Comparison of ENCODE assay signal across 9 cellular contexts in the genomic region with DNA sequence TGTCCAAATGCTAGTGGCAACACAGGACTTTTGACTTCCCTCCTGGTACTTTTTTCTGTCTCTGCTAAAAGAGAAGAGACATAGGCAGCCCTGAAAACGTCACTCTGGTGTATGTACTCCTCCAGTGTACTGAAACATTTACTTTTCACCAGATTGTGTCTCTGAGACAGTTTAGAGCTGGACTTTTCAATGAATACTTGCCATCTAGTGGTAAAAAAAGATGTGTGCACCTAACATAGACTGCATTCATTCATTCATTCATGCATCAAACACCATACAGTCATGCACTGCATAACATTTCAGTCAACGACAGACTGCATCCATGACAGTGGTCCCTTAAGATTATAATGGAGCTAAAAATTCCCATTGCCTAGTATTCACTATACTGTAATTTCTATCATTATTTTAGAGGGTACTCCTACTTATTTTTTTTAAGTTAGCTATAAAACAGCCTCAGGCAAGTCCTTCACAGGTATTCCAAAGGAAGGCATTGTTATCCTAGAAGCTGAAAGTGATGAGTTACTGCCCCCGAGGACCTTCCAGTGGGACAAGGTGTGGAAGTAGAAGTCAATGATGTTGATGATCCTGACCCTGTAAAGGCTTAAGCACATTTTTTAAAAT.
DNase-seq lines count a peak whose midpoint lies in the region; ATAC-seq and TF ChIP-seq lines count a peak whose summit lies in the region.
"Had no signal": no experiment of that assay in that cellular context is flagged by ENCODE, and none has a peak within 500 bp of the region (broad histone marks: within the 10 kb centered on the region; RNA-seq: fewer than 3 reads in every experiment).

No MANE protein-coding gene starts in this region.

- H3K14ac ChIP-seq in mesenchymal stem cell (ENCODE audit: low read length in 2 of 2), result no peak overlapping the region

- H3K9ac ChIP-seq in mesenchymal stem cell (ENCODE audit: low read length), result peak overlapping the region; percentile 37

- H2BK120ac ChIP-seq in mesenchymal stem cell (ENCODE audit: low read depth, low read length), result no peak overlapping the region

- no peak overlapping the region for H3K18ac ChIP-seq in mesenchymal stem cell (ENCODE audit: low read depth in 1 of 2, low read length in 2 of 2)

- no peak overlapping the region for H2AK5ac ChIP-seq in mesenchymal stem cell (ENCODE audit: low read length, severe bottlenecking)

- ATAC-seq in GM18868 (IDR thresholded peaks at IDR 0.05; ENCODE audit: unreplicated experiment), result peak; percentile 76
- ATAC-seq in GM19467 (IDR thresholded peaks at IDR 0.05; ENCODE audit: unreplicated experiment), result no peak

- H3K36me3 ChIP-seq in mesenchymal stem cell (ENCODE audit: control insufficient read depth in 1 of 2, insufficient read depth in 2 of 2, low read depth in 1 of 2, low read length in 2 of 2), result no peaks in the 10 kb centered on the region
- H3K36me3 ChIP-seq: neutrophil had no signal

- H3K4me3 ChIP-seq in mesenchymal stem cell (ENCODE audit: insufficient read depth in 1 of 2, low read depth in 1 of 2, low read length in 2 of 2), result no peak overlapping the region

- no peak overlapping the region for H2AFZ ChIP-seq in mesenchymal stem cell (ENCODE audit: low read depth, low read length)

- H3K4ac ChIP-seq in mesenchymal stem cell (ENCODE audit: low read depth in 1 of 2, low read length in 2 of 2), result no peak overlapping the region

- TF ChIP-seq CTCF in C4-2B (conservative IDR thresholded peaks at IDR 0.05), result peak; percentile 78

- 49% methylated on average over 2 of the region's 3 CpGs for WGBS in mesenchymal stem cell

- no peaks in the 10 kb centered on the region for H3K4me1 ChIP-seq in mesenchymal stem cell (ENCODE audit: control insufficient read depth, insufficient read depth, low read depth, low read length)

- H2BK12ac ChIP-seq in mesenchymal stem cell (ENCODE audit: low read length in 2 of 2), result no peak overlapping the region

- H3K27ac ChIP-seq in C4-2B (no peak overlapping the region), mesenchymal stem cell (ENCODE audit: low read length, poor library complexity, severe bottlenecking) (no peak overlapping the region)
- H3K27ac ChIP-seq: neutrophil had no signal

- DNase-seq in NCI-H226, result peak; percentile 31
- peak; percentile 70 for DNase-seq in cerebellar cortex (ENCODE audit: low spot score)
- DNase-seq in mesenchymal stem cell, result peak; percentile 36
- no peak for DNase-seq in HK-2 (ENCODE audit: unreplicated experiment)
- no peak for DNase-seq in NCI-H128 (lab: John Stamatoyannopoulos, UW; ENCODE audit: unreplicated experiment)

- peaks cover 5% of the 10 kb centered on the region for H3K9me3 ChIP-seq in mesenchymal stem cell (ENCODE audit: control insufficient read depth, low read length)
- H3K9me3 ChIP-seq: neutrophil had no signal

- no peak overlapping the region for H4K91ac ChIP-seq in mesenchymal stem cell (ENCODE audit: low read length)

- H2BK15ac ChIP-seq in mesenchymal stem cell (ENCODE audit: low read depth, poor library complexity, severe bottlenecking), result no peak overlapping the region

- H2BK5ac ChIP-seq in mesenchymal stem cell (ENCODE audit: low read depth, low read length, poor library complexity, severe bottlenecking), result no peak overlapping the region

- peaks cover 0 to under 1% of the 10 kb centered on the region in 2 experiments for H3K27me3 ChIP-seq in mesenchymal stem cell (ENCODE audit: control insufficient read depth in 1 of 2, insufficient read depth in 1 of 2, low read length in 2 of 2)

- H3K23ac ChIP-seq in mesenchymal stem cell (ENCODE audit: low read length in 2 of 2), result no peak overlapping the region

- H3K4me2 ChIP-seq in mesenchymal stem cell (ENCODE audit: low read length, poor library complexity, severe bottlenecking), result no peak overlapping the region

- no peak overlapping the region for H4K8ac ChIP-seq in mesenchymal stem cell (ENCODE audit: low read length)

- H3K79me1 ChIP-seq in mesenchymal stem cell (replicated peaks; ENCODE audit: low read length, poor library complexity, severe bottlenecking), result no peaks in the 10 kb centered on the region

Comparison
In these comparisons a context has a peak if more than half of its experiments do, and no peak if none do; other contexts are left out.
1. DNase-seq: peak in NCI-H226 (single experiment), cerebellar cortex (single experiment) and mesenchymal stem cell (single experiment); none in HK-2 (single experiment) and NCI-H128 (single experiment).